Comparison of ENCODE assay signal across 14 cellular contexts in genomic region chr18:80244956-80245730, GRCh38. TPM values are rescaled to one million over a fixed set of nuclear protein-coding genes. Genes with fewer than 3 reads are reported as not detected.
DNase-seq lines count a peak whose midpoint lies in the region; ATAC-seq and TF ChIP-seq lines count a peak whose summit lies in the region.
"Had no signal": no experiment of that assay in that cellular context is flagged by ENCODE, and none has a peak within 500 bp of the region (broad histone marks: within the 10 kb centered on the region; RNA-seq: fewer than 3 reads in every experiment).

No MANE protein-coding gene starts in this region.

- no peaks in the 10 kb centered on the region for H3K4me1 ChIP-seq in uterus

- H3K27ac ChIP-seq in uterus: no peak overlapping the region
- H3K27ac ChIP-seq: tibial artery had no signal

- no peaks in the 10 kb centered on the region for H3K27me3 ChIP-seq in uterus

- intact Hi-C loops in uterus (cut with DNase I; ENCODE audit: low total_unique reads): no loop called here

- ATAC-seq in WTC11: no peak
- peak; percentile 2 for ATAC-seq in stimulated activated naive CD8-positive, alpha-beta T cell treated with anti-CD3 and anti-CD28 coated beads, Interleukin-15, Interleukin-2, amounts not matched to agents 100 U/mL and 50 U/mL, for 24 hours
- ATAC-seq: right cardiac atrium had no signal

- no peak for TF ChIP-seq POLR2A in uterus (IDR thresholded peaks at IDR 0.05)

- peak overlapping the region; percentile 50 for H3K4me3 Mint-ChIP-seq in T-helper 2 cell treated with Interferon-gamma antibody and Interleukin-4, amounts not matched to agents 5 μg/mL and 100 μg/mL, for 36 hours
- H3K4me3 Mint-ChIP-seq in WTC11: peak overlapping the region; percentile 81
- H3K4me3 Mint-ChIP-seq in immature natural killer cell: peak overlapping the region; percentile 57 to 72 (median 67)

- CTCF ChIA-PET in WTC11 (lab: Charles Lee): interaction anchor here (1.4 kb wide), 1 partner anchor 45 kb away, joined by 8 read pairs; no protein-coding TSS in a partner anchor

- no peaks in the 10 kb centered on the region for H3K9me3 Mint-ChIP-seq in T-helper 2 cell treated with Interferon-gamma antibody and Interleukin-4, amounts not matched to agents 5 μg/mL and 100 μg/mL, for 36 hours
- H3K9me3 Mint-ChIP-seq in WTC11 (no peaks in the 10 kb centered on the region), immature natural killer cell (no peaks in the 10 kb centered on the region)

- H3K4me3 ChIP-seq in uterus: no peak overlapping the region

- no peak overlapping the region for H3K27ac Mint-ChIP-seq in T-helper 2 cell treated with Interferon-gamma antibody and Interleukin-4, amounts not matched to agents 5 μg/mL and 100 μg/mL, for 36 hours
- H3K27ac Mint-ChIP-seq in WTC11 (no peak overlapping the region; the same call in 1 of the 2 replicates), immature natural killer cell (no peak overlapping the region)

- H3K27me3 Mint-ChIP-seq in T-helper 2 cell treated with Interferon-gamma antibody and Interleukin-4, amounts not matched to agents 5 μg/mL and 100 μg/mL, for 36 hours (ENCODE audit: low read depth): peaks cover 58% of the 10 kb centered on the region
- peaks cover 28% of the 10 kb centered on the region for H3K27me3 Mint-ChIP-seq in WTC11 (ENCODE audit: low read depth)
- peaks cover 2 to 20% (median 3%) of the 10 kb centered on the region in 3 donors for H3K27me3 Mint-ChIP-seq in immature natural killer cell (ENCODE audit: low read depth in 3 of 3)

- no peaks in the 10 kb centered on the region for H3K36me3 Mint-ChIP-seq in T-helper 2 cell treated with Interferon-gamma antibody and Interleukin-4, amounts not matched to agents 5 μg/mL and 100 μg/mL, for 36 hours (ENCODE audit: low read depth)
- H3K36me3 Mint-ChIP-seq in WTC11: no peaks in the 10 kb centered on the region
- no peaks in the 10 kb centered on the region for H3K36me3 Mint-ChIP-seq in immature natural killer cell

- no peaks in the 10 kb centered on the region for H3K4me1 Mint-ChIP-seq in T-helper 2 cell treated with Interferon-gamma antibody and Interleukin-4, amounts not matched to agents 5 μg/mL and 100 μg/mL, for 36 hours (ENCODE audit: low read depth)
- H3K4me1 Mint-ChIP-seq in WTC11: peaks cover 7% of the 10 kb centered on the region; the same call in 1 of the 2 replicates
- peaks cover 7 to 9% of the 10 kb centered on the region in 2 donors for H3K4me1 Mint-ChIP-seq in immature natural killer cell

- POLR2A ChIA-PET in WTC11 (lab: Charles Lee): no interaction called here

- H3K36me3 ChIP-seq in uterus: no peaks in the 10 kb centered on the region
- H3K36me3 ChIP-seq: tibial artery had no signal

- DNase-seq in T-helper 2 cell treated with Interferon-gamma antibody and Interleukin-4, amounts not matched to agents 5 μg/mL and 100 μg/mL, for 36 hours (ENCODE audit: low spot score): no peak
- DNase-seq in T-helper 2 cell (no peak), WTC11 (ENCODE audit: low spot score) (no peak), immature natural killer cell (no peak), NCI-H526 treated with DMSO at 0.1 percent for 48 hours (lab: John Stamatoyannopoulos, UW) (no peak), uterus (no peak)
- DNase-seq in stimulated activated naive CD8-positive, alpha-beta T cell treated with anti-CD3 and anti-CD28 coated beads, Interleukin-15, Interleukin-2, amounts not matched to agents 100 U/mL and 50 U/mL, for 24 hours: no peak
- no peak for DNase-seq in NK-92 treated with Interleukin-12 subunit alpha and Interleukin-12 subunit beta, amount 100 ng/mL, for 24 hours (lab: John Stamatoyannopoulos, UW)
- DNase-seq: activated CD8-positive, alpha-beta memory T cell treated with anti-CD3 and anti-CD28 coated beads, Interleukin-2, amount 50 U/mL, for 4 hours; DMS79; mesenchymal stem cell; right cardiac atrium; T-helper 9 cell; tibial artery had no signal

- TF ChIP-seq CTCF in WTC11 (IDR thresholded peaks at IDR 0.05): no peak
- TF ChIP-seq CTCF in uterus (IDR thresholded peaks at IDR 0.05): no peak

- H3K9me3 ChIP-seq in uterus: no peaks in the 10 kb centered on the region
- H3K9me3 ChIP-seq: tibial artery had no signal

TF ChIP-seq in WTC11, 78 proteins besides CTCF, POLR2A, EP300 and RAD21:
- TF ChIP-seq GRHL2 (CRISPR knock-in tag; IDR thresholded peaks at IDR 0.05; ENCODE audit: insufficient replicate concordance, severe bottlenecking): no peak
- no peak for TF ChIP-seq ATF3 (CRISPR knock-in tag; conservative IDR thresholded peaks at IDR 0.05)

RNA-seq across cellular contexts. Expression of gene PARD6G, which starts 2.2 kb away (rescaled TPM):
- total RNA-seq in WTC11 (2021) (13.0 to 14.4 TPM (median 13.6 TPM) in 3 replicates), uterus (10 to 100 TPM in 3 of 4 donors, 1 to 10 TPM in 1; 4.6 to 15.9 (median 11.9) TPM)
- under 1 TPM in 2 of 3 donors, not detected in 1; 0.06 to 0.34 TPM for polyA plus RNA-seq in immature natural killer cell
